Comparison of ENCODE assay signal across 20 cellular contexts in genomic region chrX:1853447-1853846, GRCh38.
"Had no signal": no experiment of that assay in that cellular context is flagged by ENCODE, and none has a peak within 500 bp of the region (broad histone marks: within the 10 kb centered on the region; RNA-seq: fewer than 3 reads in every experiment).

No MANE protein-coding gene starts in this region.

- H3K36me3 ChIP-seq: esophagus muscularis mucosa, gastrocnemius medialis, heart right ventricle, left lung had no signal

- DNase-seq: dermis blood vessel endothelial cell; dorsolateral prefrontal cortex; effector CD4-positive, alpha-beta T cell; effector memory CD4-positive, alpha-beta T cell; foreskin melanocyte; gastrocnemius medialis; glutamatergic neuron; head of caudate nucleus; heart right ventricle; hippocampal formation; islet precursor cell; left cardiac atrium; left lung; left ventricle myocardium superior; mesendoderm; midbrain had no signal

- H3K36me3 Mint-ChIP-seq: memory B cell had no signal

- H3K27ac ChIP-seq: coronary artery, dorsolateral prefrontal cortex, esophagus muscularis mucosa, gastrocnemius medialis, heart right ventricle, left lung had no signal

- H3K9me3 Mint-ChIP-seq: memory B cell had no signal

- H3K4me1 ChIP-seq: esophagus muscularis mucosa, gastrocnemius medialis, heart right ventricle, left lung had no signal

- H3K4me3 Mint-ChIP-seq: memory B cell had no signal

- H3K27me3 ChIP-seq: gastrocnemius medialis, heart right ventricle, left lung had no signal

- H3K9me3 ChIP-seq: gastrocnemius medialis, left lung had no signal

- H3K27ac Mint-ChIP-seq: memory B cell had no signal

- ATAC-seq: gastrocnemius medialis, heart right ventricle, left cardiac atrium, left lung, left ventricle myocardium superior had no signal

- H3K4me3 ChIP-seq: coronary artery, dorsolateral prefrontal cortex, esophagus muscularis mucosa, gastrocnemius medialis, heart right ventricle, left lung, lung had no signal
